In the genomic region with DNA sequence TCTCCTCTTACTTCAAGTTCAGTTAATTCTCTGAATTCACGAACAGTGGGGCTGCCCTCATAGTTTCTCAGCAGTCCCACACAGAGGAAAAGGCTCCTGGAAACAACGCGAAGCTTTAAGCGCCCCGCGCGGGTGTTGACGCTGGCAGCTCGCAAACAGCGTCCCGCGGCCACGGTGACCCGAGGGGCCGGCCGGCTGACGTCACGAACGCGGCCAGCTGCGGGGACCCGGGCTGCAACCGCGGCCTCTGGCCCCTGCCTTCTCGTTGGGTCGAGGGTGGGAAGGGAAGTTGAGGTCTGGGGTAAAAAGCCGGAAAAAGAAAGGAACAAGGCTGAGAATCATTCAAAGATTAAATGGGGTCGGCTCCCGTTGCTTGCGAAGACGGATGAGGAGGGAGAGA, we compare ENCODE assay signal across 1 cellular context.
TF ChIP-seq lines count a peak whose summit lies in the region.

No MANE protein-coding gene starts in this region.

TF ChIP-seq in K562, 482 proteins besides CTCF, POLR2A, EP300 and RAD21:
- TF ChIP-seq, protein P1, sequence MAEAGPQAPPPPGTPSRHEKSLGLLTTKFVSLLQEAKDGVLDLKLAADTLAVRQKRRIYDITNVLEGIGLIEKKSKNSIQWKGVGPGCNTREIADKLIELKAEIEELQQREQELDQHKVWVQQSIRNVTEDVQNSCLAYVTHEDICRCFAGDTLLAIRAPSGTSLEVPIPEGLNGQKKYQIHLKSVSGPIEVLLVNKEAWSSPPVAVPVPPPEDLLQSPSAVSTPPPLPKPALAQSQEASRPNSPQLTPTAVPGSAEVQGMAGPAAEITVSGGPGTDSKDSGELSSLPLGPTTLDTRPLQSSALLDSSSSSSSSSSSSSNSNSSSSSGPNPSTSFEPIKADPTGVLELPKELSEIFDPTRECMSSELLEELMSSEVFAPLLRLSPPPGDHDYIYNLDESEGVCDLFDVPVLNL (CRISPR knock-in tag; IDR thresholded peaks at IDR 0.05; ENCODE audit: low read depth), result no peak
- TF ChIP-seq POLR2B (IDR thresholded peaks at IDR 0.05; ENCODE audit: low read depth, partially characterized antibody), result no peak
- no peak for TF ChIP-seq ARID1B (IDR thresholded peaks at IDR 0.05)
- TF ChIP-seq, protein P2, sequence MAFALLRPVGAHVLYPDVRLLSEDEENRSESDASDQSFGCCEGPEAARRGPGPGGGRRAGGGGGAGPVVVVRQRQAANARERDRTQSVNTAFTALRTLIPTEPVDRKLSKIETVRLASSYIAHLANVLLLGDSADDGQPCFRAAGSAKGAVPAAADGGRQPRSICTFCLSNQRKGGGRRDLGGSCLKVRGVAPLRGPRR (CRISPR knock-in tag; IDR thresholded peaks at IDR 0.05), result no peak
- TF ChIP-seq PCBP1 (IDR thresholded peaks at IDR 0.05; ENCODE audit: low read depth, low read length, poor library complexity, severe bottlenecking), result peak; percentile 26
